ENCODE assay signal across 8 cellular contexts in the genomic region with DNA sequence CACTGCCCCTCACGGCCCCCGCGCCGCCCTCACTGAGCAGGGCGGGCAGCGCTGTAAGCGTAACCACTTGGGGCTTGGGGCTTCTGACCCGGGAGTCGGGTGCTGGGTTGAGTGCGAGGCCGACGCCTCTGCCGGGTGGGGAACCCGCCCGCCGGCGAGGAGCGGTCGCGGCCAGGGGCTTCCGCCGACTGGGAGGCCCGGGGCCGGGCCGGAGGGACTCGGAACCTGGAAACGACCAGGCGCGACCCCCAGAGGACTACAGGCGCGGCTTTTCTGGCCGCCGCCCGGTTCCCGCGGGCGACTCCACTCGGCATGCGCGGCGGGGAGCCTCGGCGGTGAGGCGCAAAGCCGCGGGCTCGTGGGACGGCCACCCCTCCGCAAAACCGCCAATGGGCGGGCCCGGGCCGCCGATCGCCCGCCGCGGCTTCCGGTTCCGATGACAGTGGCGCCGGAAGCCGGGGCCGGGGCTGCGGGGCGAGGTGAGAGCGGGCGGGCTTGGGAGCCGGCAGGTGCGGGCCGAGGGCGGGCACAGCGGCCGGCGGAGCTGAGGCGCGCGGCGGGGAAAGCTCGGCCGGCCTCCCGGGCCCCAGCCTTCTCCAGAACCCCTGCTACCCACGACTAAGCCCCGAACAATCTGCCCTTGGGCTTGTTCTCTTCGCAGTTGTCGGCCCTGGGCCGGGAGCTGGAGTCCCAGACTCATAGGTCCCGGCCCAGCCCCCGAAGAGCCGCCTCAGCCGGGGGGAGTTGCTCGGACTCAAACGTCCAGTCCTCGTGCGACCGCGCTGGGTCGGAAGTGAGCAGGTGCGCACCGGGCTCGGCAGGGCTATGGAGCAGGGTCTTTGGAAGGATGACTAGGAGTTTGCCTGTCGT. TPM values are rescaled to one million over a fixed set of nuclear protein-coding genes. Genes with fewer than 3 reads are reported as not detected.
DNase-seq lines count a peak whose midpoint lies in the region; ATAC-seq and TF ChIP-seq lines count a peak whose summit lies in the region.

A gene with protein sequence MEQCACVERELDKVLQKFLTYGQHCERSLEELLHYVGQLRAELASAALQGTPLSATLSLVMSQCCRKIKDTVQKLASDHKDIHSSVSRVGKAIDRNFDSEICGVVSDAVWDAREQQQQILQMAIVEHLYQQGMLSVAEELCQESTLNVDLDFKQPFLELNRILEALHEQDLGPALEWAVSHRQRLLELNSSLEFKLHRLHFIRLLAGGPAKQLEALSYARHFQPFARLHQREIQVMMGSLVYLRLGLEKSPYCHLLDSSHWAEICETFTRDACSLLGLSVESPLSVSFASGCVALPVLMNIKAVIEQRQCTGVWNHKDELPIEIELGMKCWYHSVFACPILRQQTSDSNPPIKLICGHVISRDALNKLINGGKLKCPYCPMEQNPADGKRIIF (plus strand): TSS at position 439 of the 870 bp plus-strand sequence. CDS start 7,106 bp downstream, outside the sequence.

- no peak for TF ChIP-seq CTCF in fibroblast of the aortic adventitia (IDR thresholded peaks at IDR 0.05; ENCODE audit: insufficient read depth, low read length)
- TF ChIP-seq CTCF in nephron (IDR thresholded peaks at IDR 0.05; ENCODE audit: unreplicated experiment in 3 of 3): no peak

- ATAC-seq in GM21786 (IDR thresholded peaks at IDR 0.05; ENCODE audit: unreplicated experiment): peak; percentile 75
- peak; percentile 93 for ATAC-seq in stimulated activated naive CD8-positive, alpha-beta T cell treated with anti-CD3 and anti-CD28 coated beads, Interleukin-15, amount 100 ng/mL, for 72 hours

- no peaks in the 10 kb centered on the region for H3K27me3 Mint-ChIP-seq in nephron (ENCODE audit: low read depth)
- no peaks in the 10 kb centered on the region for H3K27me3 Mint-ChIP-seq in stimulated activated naive CD8-positive, alpha-beta T cell treated with anti-CD3 and anti-CD28 coated beads, Interleukin-15, amount 100 ng/mL, for 72 hours

- H3K27ac ChIP-seq in KOPT-K1 (ENCODE audit: low read depth, low read length, poor library complexity, severe bottlenecking): peak within 1 kb of the TSS; percentile 60

- peaks cover 4% of the 10 kb centered on the region; the same call in 1 of the 2 replicates for H3K36me3 ChIP-seq in KOPT-K1 (ENCODE audit: insufficient read depth, low read length)

- H3K27ac Mint-ChIP-seq in nephron: peak within 1 kb of the TSS; percentile 73 to 96 (median 93)
- peak within 1 kb of the TSS; percentile 84 to 92 for H3K27ac Mint-ChIP-seq in stimulated activated naive CD8-positive, alpha-beta T cell treated with anti-CD3 and anti-CD28 coated beads, Interleukin-15, amount 100 ng/mL, for 72 hours

- H3K4me3 ChIP-seq in fibroblast of the aortic adventitia (ENCODE audit: low read depth, low read length): peak within 1 kb of the TSS; percentile 79

- H3K36me3 Mint-ChIP-seq in nephron (ENCODE audit: low read depth): peaks cover 12% of the 10 kb centered on the region

- H3K4me3 Mint-ChIP-seq in nephron: peak within 1 kb of the TSS; percentile 81 to 86 (median 85)
- H3K4me3 Mint-ChIP-seq in stimulated activated naive CD8-positive, alpha-beta T cell treated with anti-CD3 and anti-CD28 coated beads, Interleukin-15, amount 100 ng/mL, for 72 hours: peak within 1 kb of the TSS; percentile 84 to 88

- no peaks in the 10 kb centered on the region for H3K9me3 Mint-ChIP-seq in nephron
- H3K9me3 Mint-ChIP-seq in stimulated activated naive CD8-positive, alpha-beta T cell treated with anti-CD3 and anti-CD28 coated beads, Interleukin-15, amount 100 ng/mL, for 72 hours: no peaks in the 10 kb centered on the region

- H3K4me1 Mint-ChIP-seq in nephron: peaks cover 17% of the 10 kb centered on the region
- peaks cover 28% of the 10 kb centered on the region for H3K4me1 Mint-ChIP-seq in stimulated activated naive CD8-positive, alpha-beta T cell treated with anti-CD3 and anti-CD28 coated beads, Interleukin-15, amount 100 ng/mL, for 72 hours

- H3K9me3 ChIP-seq in KOPT-K1 (ENCODE audit: insufficient read depth, low read length, poor library complexity, severe bottlenecking): no peaks in the 10 kb centered on the region

- peak; percentile 77 for DNase-seq in EH (ENCODE audit: low read depth)
- peak; percentile 14 for DNase-seq in SIG-M5 (lab: John Stamatoyannopoulos, UW)
- peak; percentile 94 for DNase-seq in activated effector memory CD4-positive, alpha-beta T cell treated with anti-CD3 and anti-CD28 coated beads, Interleukin-2, amount 50 U/mL, for 16 hours
- DNase-seq in fibroblast of the aortic adventitia (ENCODE audit: low read depth): peak; percentile 69
- peak; percentile 86 to 87 for DNase-seq in stimulated activated naive CD8-positive, alpha-beta T cell treated with anti-CD3 and anti-CD28 coated beads, Interleukin-15, amount 100 ng/mL, for 72 hours

RNA-seq across cellular contexts. Expression of the gene that starts here (rescaled TPM):
- 11.8 and 25.8 TPM in 2 replicates for total RNA-seq in fibroblast of the aortic adventitia (ENCODE audit: low replicate concordance)

Comparison
In these comparisons a context has a peak if more than half of its experiments do, and no peak if none do; other contexts are left out.
1. Peak in every context shown above with its lines: DNase-seq, ATAC-seq, H3K4me3 ChIP-seq and H3K27ac ChIP-seq.
2. DNase-seq: peak in every context shown above with its lines; median percentile 94 in activated effector memory CD4-positive, alpha-beta T cell treated with anti-CD3 and anti-CD28 coated beads, Interleukin-2, amount 50 U/mL, for 16 hours; 86 in stimulated activated naive CD8-positive, alpha-beta T cell treated with anti-CD3 and anti-CD28 coated beads, Interleukin-15, amount 100 ng/mL, for 72 hours; 77 in EH; 69 in fibroblast of the aortic adventitia; 14 in SIG-M5.